8 cellular contexts compared by ENCODE assay signal in genomic region chr19:46784262-46785053, GRCh38. TPM values are rescaled to one million over a fixed set of nuclear protein-coding genes. Genes with fewer than 3 reads are reported as not detected.
DNase-seq lines count a peak whose midpoint lies in the region; FAIRE-seq and TF ChIP-seq lines count a peak whose summit lies in the region.

No MANE protein-coding gene starts in this region.

- peaks cover 45% of the 10 kb centered on the region for H3K4me1 Mint-ChIP-seq in T-helper 2 cell treated with Interferon-gamma antibody and Interleukin-4, amounts not matched to agents 5 μg/mL and 100 μg/mL, for 36 hours (ENCODE audit: low read depth)

- H3K9me3 Mint-ChIP-seq in T-helper 2 cell treated with Interferon-gamma antibody and Interleukin-4, amounts not matched to agents 5 μg/mL and 100 μg/mL, for 36 hours = no peaks in the 10 kb centered on the region

- H3K27ac Mint-ChIP-seq in T-helper 2 cell treated with Interferon-gamma antibody and Interleukin-4, amounts not matched to agents 5 μg/mL and 100 μg/mL, for 36 hours = peak overlapping the region; percentile 90

- peak overlapping the region; percentile 92 for H3K4me3 Mint-ChIP-seq in T-helper 2 cell treated with Interferon-gamma antibody and Interleukin-4, amounts not matched to agents 5 μg/mL and 100 μg/mL, for 36 hours

- peak overlapping the region; percentile 79 for H3K4me3 ChIP-seq in MG63
- peak overlapping the region; percentile 84 for H3K4me3 ChIP-seq in brain microvascular endothelial cell (ENCODE audit: low read depth, low read length)
- peak overlapping the region; percentile 33 to 72 for H3K4me3 ChIP-seq in kidney (ENCODE audit: low read length in 2 of 2)

- H3K4me1 ChIP-seq in kidney (ENCODE audit: control insufficient read depth in 1 of 2, insufficient read depth in 1 of 2, low read depth in 1 of 2, low read length in 2 of 2) = peaks cover 22 to 29% of the 10 kb centered on the region in 2 donors

- no peaks in the 10 kb centered on the region for H3K27me3 ChIP-seq in MG63
- no peaks in the 10 kb centered on the region for H3K27me3 ChIP-seq in brain microvascular endothelial cell (replicated peaks)

- no peak for FAIRE-seq in kidney (lab: Jason Lieb, UNC)

- peak; percentile 68 for TF ChIP-seq CTCF in brain microvascular endothelial cell (IDR thresholded peaks at IDR 0.05; ENCODE audit: low read depth, low read length, missing control alignments)
- TF ChIP-seq CTCF in kidney (IDR thresholded peaks at IDR 0.05; ENCODE audit: borderline replicate concordance, extremely low read depth, insufficient read depth) = no peak

- DNase-seq in AG20443 (ENCODE audit: low spot score) (peak; percentile 89), MG63 (peak; percentile 98), brain microvascular endothelial cell (peak; percentile 78), kidney (peak; percentile 95), cerebellum (ENCODE audit: low spot score) (no peak)
- DNase-seq in T-helper 2 cell treated with Interferon-gamma antibody and Interleukin-4, amounts not matched to agents 5 μg/mL and 100 μg/mL, for 36 hours (ENCODE audit: low spot score) = peak; percentile 69
- DNase-seq in stimulated activated CD4-positive, alpha-beta T cell treated with anti-CD3 and anti-CD28 coated beads, Interleukin-4, amount 100 ng/mL, for 24 hours = peak; percentile 76

- H3K27ac ChIP-seq in brain microvascular endothelial cell (peak overlapping the region; percentile 88), kidney (ENCODE audit: low read depth in 2 of 2, low read length in 2 of 2) (peak overlapping the region; percentile 38 to 51)

- in situ Hi-C loops in brain microvascular endothelial cell (cut with HindIII; ENCODE audit: low pct_ligation_motif_present, low sequenced_read_pairs) = no loop called here

- H3K36me3 Mint-ChIP-seq in T-helper 2 cell treated with Interferon-gamma antibody and Interleukin-4, amounts not matched to agents 5 μg/mL and 100 μg/mL, for 36 hours (ENCODE audit: low read depth) = peaks cover 59% of the 10 kb centered on the region

- intact Hi-C loops in kidney (cut with DNase I) = no loop called here

- H3K9me3 ChIP-seq in MG63 (no peaks in the 10 kb centered on the region), kidney (ENCODE audit: control insufficient read depth in 1 of 2, low read length in 2 of 2) (no peaks in the 10 kb centered on the region)

- H3K36me3 ChIP-seq in MG63 (peaks cover 77% of the 10 kb centered on the region), brain microvascular endothelial cell (replicated peaks) (peaks cover 45% of the 10 kb centered on the region), kidney (ENCODE audit: control insufficient read depth in 1 of 2, insufficient read depth in 2 of 2, low read length in 2 of 2) (peaks cover 2 to 5% of the 10 kb centered on the region in 2 donors)

- peak; percentile 28 for TF ChIP-seq POLR2A in GM18526 (IDR thresholded peaks at IDR 0.05; ENCODE audit: extremely low read depth, insufficient read length)

- H3K27me3 Mint-ChIP-seq in T-helper 2 cell treated with Interferon-gamma antibody and Interleukin-4, amounts not matched to agents 5 μg/mL and 100 μg/mL, for 36 hours (ENCODE audit: low read depth) = no peaks in the 10 kb centered on the region

- peak overlapping the region in 1 of 2 donors; percentile 37 for H3K9ac ChIP-seq in kidney (ENCODE audit: low read length in 2 of 2)

RNA-seq across cellular contexts. Expression of gene SLC1A5, which starts 3.9 kb away (rescaled TPM):
- total RNA-seq in MG63 (2014; rRNA removed; shearing (Covaris generic); ENCODE audit: low replicate concordance) = 170 and 305 TPM in 2 replicates
- total RNA-seq in kidney = 93.9 TPM
- 42.1 TPM for polyA plus RNA-seq in kidney (ENCODE audit: insufficient read depth, low read depth, low replicate concordance)
- total RNA-seq in cerebellum = 6.9 TPM

RNA-seq across cellular contexts. Expression of gene STRN4, which starts 38.2 kb away (rescaled TPM):
- total RNA-seq in MG63 (2014; rRNA removed; shearing (Covaris generic); ENCODE audit: low replicate concordance) = 55.2 and 81.7 TPM in 2 replicates
- 74.9 TPM for total RNA-seq in kidney
- 31.5 TPM for polyA plus RNA-seq in kidney (ENCODE audit: insufficient read depth, low read depth, low replicate concordance)
- total RNA-seq in cerebellum = 73.6 TPM

RNA-seq across cellular contexts. Expression of gene FKRP, which starts 38.6 kb away (rescaled TPM):
- 6.5 and 18.0 TPM in 2 replicates for total RNA-seq in MG63 (2014; rRNA removed; shearing (Covaris generic); ENCODE audit: low replicate concordance)
- 20.5 TPM for total RNA-seq in kidney
- 11.8 TPM for polyA plus RNA-seq in kidney (ENCODE audit: insufficient read depth, low read depth, low replicate concordance)
- 18.8 TPM for total RNA-seq in cerebellum

Comparison
In these comparisons a context has a peak if more than half of its experiments do, and no peak if none do; other contexts are left out.
1. RNA of gene SLC1A5, which starts 3.9 kb away (total RNA-seq): 170 to 305 TPM in MG63 and 93.9 TPM in kidney (single experiment); 6.9 TPM in cerebellum (single experiment); every median in the first group is over 10 times any median in the second.
2. Peak in every context shown above with its lines, with median percentiles within 50 percentile points of each other: H3K4me3 ChIP-seq.